In the genomic region with DNA sequence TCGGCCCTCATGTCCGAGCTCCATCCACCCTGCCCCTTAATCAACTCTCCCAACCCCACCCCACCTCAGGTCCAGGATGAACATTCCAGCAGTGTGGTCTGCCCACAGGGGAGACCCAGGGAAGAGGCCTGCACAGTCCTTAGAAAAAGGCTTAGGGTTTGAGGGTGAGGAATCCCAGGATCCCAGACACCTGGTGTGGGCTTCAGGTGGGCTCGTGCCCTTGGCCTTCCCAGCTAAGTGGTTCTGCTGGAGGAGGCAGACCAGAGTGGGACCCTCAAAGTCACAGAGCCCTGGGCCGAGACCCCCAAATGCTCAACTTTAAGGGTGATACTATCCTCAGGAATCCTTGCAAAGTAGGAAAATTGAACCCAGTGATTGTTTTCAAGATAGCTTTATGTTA, we compare ENCODE assay signal across 24 cellular contexts. TPM values are rescaled to one million over a fixed set of nuclear protein-coding genes. Genes with fewer than 3 reads are reported as not detected.
DNase-seq lines count a peak whose midpoint lies in the region; ATAC-seq, FAIRE-seq and TF ChIP-seq lines count a peak whose summit lies in the region.
"Had no signal": no experiment of that assay in that cellular context is flagged by ENCODE, and none has a peak within 500 bp of the region (broad histone marks: within the 10 kb centered on the region; RNA-seq: fewer than 3 reads in every experiment).

No MANE protein-coding gene starts in this region.

- no peak for TF ChIP-seq POLR2A in H1 (IDR thresholded peaks at IDR 0.05; ENCODE audit: control extremely low read depth in 1 of 2, low read depth in 2 of 2, low read length in 2 of 2)
- TF ChIP-seq POLR2A in adrenal gland (IDR thresholded peaks at IDR 0.05) = no peak
- TF ChIP-seq POLR2A in spleen (IDR thresholded peaks at IDR 0.05) = no peak

- H3K79me1 ChIP-seq in H1 (ENCODE audit: low read depth, low read length) (no peaks in the 10 kb centered on the region), neuronal stem cell (ENCODE audit: low read depth, low read length) (no peaks in the 10 kb centered on the region)

- no peak overlapping the region for H3K18ac ChIP-seq in H1 (ENCODE audit: extremely low read depth, low read length)
- H3K18ac ChIP-seq in neuronal stem cell (ENCODE audit: low read length) = peak overlapping the region; percentile 46

- no peak overlapping the region for H3K4me3 ChIP-seq in H1 (ENCODE audit: extremely low read depth in 1 of 4, insufficient read depth in 2 of 4, low read depth in 3 of 4, low read length in 4 of 4)
- no peak overlapping the region for H3K4me3 ChIP-seq in neuronal stem cell (ENCODE audit: low read length in 2 of 2)
- H3K4me3 ChIP-seq in adrenal gland = no peak overlapping the region
- no peak overlapping the region for H3K4me3 ChIP-seq in spleen
- H3K4me3 ChIP-seq: GM12878 had no signal

- no peaks in the 10 kb centered on the region for H3K79me2 ChIP-seq in H1 (ENCODE audit: control insufficient read depth in 1 of 2, insufficient read depth in 2 of 2, low read length in 2 of 2)

- H3K27me3 Mint-ChIP-seq in activated T-helper 17 cell treated with anti-CD3 and anti-CD28 coated beads, Interleukin-2, amount 50 U/mL, for 72 hours = no peaks in the 10 kb centered on the region
- H3K27me3 Mint-ChIP-seq: CD8-positive, alpha-beta memory T cell had no signal

- peaks cover 16% of the 10 kb centered on the region for H3K4me1 Mint-ChIP-seq in activated T-helper 17 cell treated with anti-CD3 and anti-CD28 coated beads, Interleukin-2, amount 50 U/mL, for 72 hours

- no peaks in the 10 kb centered on the region for H4K20me1 ChIP-seq in H1 (replicated peaks in 1 of 2; ENCODE audit: control insufficient read depth in 1 of 2, insufficient read depth in 2 of 2, low read length in 2 of 2)

- H2BK15ac ChIP-seq in H1 (ENCODE audit: low read length) (no peak overlapping the region), neuronal stem cell (ENCODE audit: low read length) (no peak overlapping the region)

- no peaks in the 10 kb centered on the region for H3K36me3 ChIP-seq in H1 (ENCODE audit: control insufficient read depth in 2 of 4, insufficient read depth in 4 of 4, low read length in 3 of 4)
- H3K36me3 ChIP-seq in neuronal stem cell (replicated peaks in 1 of 2; ENCODE audit: control insufficient read depth in 2 of 2, insufficient read depth in 2 of 2, low read length in 2 of 2) = no peaks in the 10 kb centered on the region
- no peaks in the 10 kb centered on the region for H3K36me3 ChIP-seq in adrenal gland (replicated peaks in 1 of 2)
- no peaks in the 10 kb centered on the region for H3K36me3 ChIP-seq in spleen
- H3K36me3 ChIP-seq: BE2C had no signal

- no peak for ATAC-seq in activated T-helper 17 cell treated with anti-CD3 and anti-CD28 coated beads, Interleukin-2, amount 50 U/mL, for 72 hours (replicated peaks)
- no peak for ATAC-seq in HG03108 (IDR thresholded peaks at IDR 0.05; ENCODE audit: unreplicated experiment)
- ATAC-seq: GM12878 had no signal

- H3K27ac ChIP-seq in H1 (ENCODE audit: low read depth, low read length) = no peak overlapping the region
- no peak overlapping the region for H3K27ac ChIP-seq in neuronal stem cell (replicated peaks; ENCODE audit: low read length)
- H3K27ac ChIP-seq in adrenal gland = no peak overlapping the region
- H3K27ac ChIP-seq in spleen = no peak overlapping the region
- H3K27ac ChIP-seq: HL-60 had no signal

- H3K9me3 ChIP-seq in H1 (ENCODE audit: insufficient read depth in 2 of 2, low read depth in 1 of 2, low read length in 1 of 2) (peaks cover 6 to 7% of the 10 kb centered on the region in 2 experiments; a peak in 3 of 4 replicates), neuronal stem cell (replicated peaks in 1 of 2; ENCODE audit: control insufficient read depth in 2 of 2, insufficient read depth in 1 of 2, low read depth in 1 of 2, low read length in 2 of 2) (peaks cover 6 to 10% of the 10 kb centered on the region in 2 donors), adrenal gland (replicated peaks in 1 of 3) (peaks cover 0 to 9% (median 0%) of the 10 kb centered on the region in 3 donors), spleen (peaks cover 2 to 16% (median 13%) of the 10 kb centered on the region in 8 donors)
- H3K9me3 ChIP-seq: BE2C had no signal

- no peak overlapping the region for H3K4me3 Mint-ChIP-seq in activated T-helper 17 cell treated with anti-CD3 and anti-CD28 coated beads, Interleukin-2, amount 50 U/mL, for 72 hours
- H3K4me3 Mint-ChIP-seq: CD8-positive, alpha-beta memory T cell; IgD-negative memory B cell had no signal

- H2BK20ac ChIP-seq in H1 (ENCODE audit: low read length) = no peak overlapping the region

- H2AFZ ChIP-seq in H1 (ENCODE audit: low read length) = no peak overlapping the region
- no peak overlapping the region for H2AFZ ChIP-seq in neuronal stem cell (ENCODE audit: low read length)

- CTCF ChIA-PET in H1 (lab: Charles Lee; ENCODE audit: partially characterized antibody) = interaction anchor here (0.7 to 1.1 kb wide), 3 partner anchors 28 to 48 kb away, joined by 3 read pairs; no protein-coding TSS in a partner anchor

- no peak overlapping the region for H3K14ac ChIP-seq in H1 (ENCODE audit: insufficient read length)
- H3K14ac ChIP-seq in neuronal stem cell (ENCODE audit: low read length) = no peak overlapping the region

- no peak overlapping the region for H4K5ac ChIP-seq in H1 (ENCODE audit: insufficient read length, low read depth, low read length)

- H3K23ac ChIP-seq in H1 (ENCODE audit: insufficient read length) = no peak overlapping the region
- no peak overlapping the region for H3K23ac ChIP-seq in neuronal stem cell (ENCODE audit: low read depth, low read length, poor library complexity)

- no peak overlapping the region for H2AK5ac ChIP-seq in H1 (ENCODE audit: low read depth, low read length)
- H2AK5ac ChIP-seq in neuronal stem cell (ENCODE audit: low read depth, low read length) = no peak overlapping the region

- peak overlapping the region; percentile 24 for H3K27ac Mint-ChIP-seq in activated T-helper 17 cell treated with anti-CD3 and anti-CD28 coated beads, Interleukin-2, amount 50 U/mL, for 72 hours

- no peak overlapping the region for H4K91ac ChIP-seq in H1 (replicated peaks; ENCODE audit: insufficient read length, low read length)
- H4K91ac ChIP-seq in neuronal stem cell (ENCODE audit: low read depth, low read length, poor library complexity) = no peak overlapping the region

- H3K23me2 ChIP-seq in H1 (ENCODE audit: low read depth, low read length) = no peaks in the 10 kb centered on the region

- no peak overlapping the region for H3K4me2 ChIP-seq in H1 (ENCODE audit: insufficient read depth in 1 of 2, low read depth in 2 of 2, low read length in 2 of 2)
- no peak overlapping the region for H3K4me2 ChIP-seq in neuronal stem cell (ENCODE audit: insufficient read depth, low read length, poor library complexity, severe bottlenecking)

- no peak overlapping the region for H2BK120ac ChIP-seq in H1 (replicated peaks; ENCODE audit: low read depth, low read length)
- H2BK120ac ChIP-seq in neuronal stem cell (ENCODE audit: low read depth, low read length) = no peak overlapping the region

- H3K9ac ChIP-seq in H1 (replicated peaks in 1 of 4; ENCODE audit: extremely low read depth in 1 of 4, low read depth in 3 of 4, low read length in 3 of 4) (no peak overlapping the region), neuronal stem cell (ENCODE audit: low read depth, low read length, poor library complexity) (no peak overlapping the region)

- intact Hi-C loops in adrenal gland (cut with DNase I) (no loop called here), spleen (cut with DNase I; ENCODE audit: low total_unique reads) (no loop called here)

- 90% methylated on average over 4 of the region's 4 CpGs; no CpG with 5 or more reads in 1 of the 2 experiments for WGBS in H1 (ENCODE audit: extremely low coverage in 1 of 2, insufficient coverage in 1 of 2, insufficient read length in 1 of 2, insufficient replicate concordance in 2 of 2, low coverage in 1 of 2, low lambda C conversion rate in 2 of 2, missing lambda C conversion rate in 1 of 2), 2 experiments
- no CpG with 5 or more reads among the region's 4 CpGs for WGBS in neuronal stem cell (ENCODE audit: extremely low coverage in 2 of 2, insufficient read length in 2 of 2, insufficient replicate concordance in 1 of 2), 2 donors
- WGBS in adrenal gland, 4 donors = 70 to 88% (median 81%) methylated on average over 4 of the region's 4 CpGs
- 75 to 95% (median 87%) methylated on average over 4 of the region's 4 CpGs for WGBS in spleen, 5 donors

- H4K8ac ChIP-seq in H1 (ENCODE audit: extremely low read depth, insufficient read depth, low read length) (peak overlapping the region; percentile 35; the same call in 1 of the 2 replicates), neuronal stem cell (ENCODE audit: low read depth, low read length) (no peak overlapping the region)

- no peak for FAIRE-seq in H1 (lab: Jason Lieb, UNC)
- FAIRE-seq: A204.1, GM12878, GM19239 had no signal

- H2BK5ac ChIP-seq in H1 (ENCODE audit: low read depth, low read length) (no peak overlapping the region), neuronal stem cell (ENCODE audit: low read length) (no peak overlapping the region)

- no peaks in the 10 kb centered on the region for H3K36me3 Mint-ChIP-seq in activated T-helper 17 cell treated with anti-CD3 and anti-CD28 coated beads, Interleukin-2, amount 50 U/mL, for 72 hours (ENCODE audit: low read depth)

- H3K27me3 ChIP-seq in H1 (replicated peaks in 1 of 4; ENCODE audit: control insufficient read depth in 3 of 4, extremely low read depth in 1 of 4, insufficient read depth in 3 of 4, low read length in 3 of 4) (no peaks in the 10 kb centered on the region), neuronal stem cell (ENCODE audit: control insufficient read depth in 3 of 3, insufficient read depth in 3 of 3, low read depth in 1 of 3, low read length in 3 of 3) (peaks cover 0 to 3% (median 0%) of the 10 kb centered on the region in 3 experiments), adrenal gland (no peaks in the 10 kb centered on the region), spleen (replicated peaks in 1 of 7) (peaks cover 0 to 6% (median 0%) of the 10 kb centered on the region in 7 donors)
- H3K27me3 ChIP-seq: BE2C had no signal

- no peak for TF ChIP-seq RAD21 in H1 (IDR thresholded peaks at IDR 0.05 in 1 of 2, conservative IDR thresholded peaks at IDR 0.05 in 1 of 2; ENCODE audit: low read depth in 2 of 2, low read length in 2 of 2)

- H3K56ac ChIP-seq in H1 (replicated peaks; ENCODE audit: insufficient read length, low read depth, low read length) = no peak overlapping the region

- H3K4ac ChIP-seq in H1 (replicated peaks; ENCODE audit: insufficient read length, low read depth, low read length) (no peak overlapping the region), neuronal stem cell (ENCODE audit: low read length) (no peak overlapping the region)

- no peak for TF ChIP-seq EP300 in H1 (IDR thresholded peaks at IDR 0.05; ENCODE audit: borderline replicate concordance in 1 of 2, low read depth in 2 of 2, low read length in 2 of 2)

- peaks cover 4% of the 10 kb centered on the region for H3K9me3 Mint-ChIP-seq in activated T-helper 17 cell treated with anti-CD3 and anti-CD28 coated beads, Interleukin-2, amount 50 U/mL, for 72 hours

- H2BK12ac ChIP-seq in H1 (ENCODE audit: low read depth, low read length) = no peak overlapping the region
- no peak overlapping the region for H2BK12ac ChIP-seq in neuronal stem cell (ENCODE audit: low read length)

- POLR2A ChIA-PET in H1 (lab: Charles Lee; ENCODE audit: partially characterized antibody) = no interaction called here

- no peak for DNase-seq in H1 (ENCODE audit: low read depth in 1 of 2, low spot score in 2 of 2)
- no peak for DNase-seq in neuronal stem cell (ENCODE audit: low spot score)
- peak; percentile 29 for DNase-seq in ureter (ENCODE audit: low spot score)
- no peak for DNase-seq in adrenal gland
- DNase-seq in spleen = no peak
- DNase-seq in occipital lobe (lab: John Stamatoyannopoulos, UW) = no peak
- DNase-seq: ACHN; BE2C; C1 segment of cervical spinal cord; CD4-positive, CD25-positive, alpha-beta regulatory T cell; CD8-positive, alpha-beta memory T cell; COR-L47; DMS 273 treated with DMSO at 0.1 percent for 48 hours; DMS53; DND-41; EL; HCEC 1CT had no signal

- TF ChIP-seq CTCF in H1 (IDR thresholded peaks at IDR 0.05; ENCODE audit: control extremely low read depth in 1 of 3, insufficient read depth in 1 of 3, low read depth in 1 of 3, low read length in 3 of 3) = no peak
- no peak for TF ChIP-seq CTCF in adrenal gland (IDR thresholded peaks at IDR 0.05)
- TF ChIP-seq CTCF in spleen (IDR thresholded peaks at IDR 0.05 in 8 of 11, conservative IDR thresholded peaks at IDR 0.05 in 3 of 11) = no peak

- H3K4me1 ChIP-seq in H1 (replicated peaks in 1 of 4; ENCODE audit: control insufficient read depth in 3 of 4, insufficient read depth in 4 of 4, low read length in 3 of 4) = peaks cover under 1 to 9% (median 7%) of the 10 kb centered on the region in 4 experiments; a peak in 6 of 7 replicates
- peaks cover 4 to 7% of the 10 kb centered on the region in 2 donors for H3K4me1 ChIP-seq in neuronal stem cell (ENCODE audit: control insufficient read depth in 2 of 2, insufficient read depth in 1 of 2, low read depth in 1 of 2, low read length in 2 of 2)
- peaks cover 0 to 6% of the 10 kb centered on the region in 2 donors for H3K4me1 ChIP-seq in adrenal gland (replicated peaks in 1 of 2)
- H3K4me1 ChIP-seq in spleen = peaks cover 3 to 42% (median 24%) of the 10 kb centered on the region in 6 donors
- H3K4me1 ChIP-seq: BE2C had no signal

RNA-seq across cellular contexts. Expression of gene PPP2R5C, which starts 25.4 kb away (rescaled TPM):
- total RNA-seq in activated T-helper 17 cell treated with anti-CD3 and anti-CD28 coated beads, Interleukin-2, amount 50 U/mL, for 72 hours = 100 to 1,000 TPM; 232 to 283 TPM
- 95.9 and 102 TPM in 2 replicates for total RNA-seq in H1 (2021; fragmentation: NEBNext Ultra II Directional; extraction: Animal tissue kit (Norgen Biotek cat#: 25700))
- polyA plus RNA-seq in H1 (2011; rRNA removed) (35.1 and 49.6 TPM in 2 replicates), adrenal gland (100 to 1,000 TPM; 105 to 143 (median 128) TPM), spleen (10 to 100 TPM; 80.8 to 95.3 (median 84.4) TPM)
- 51.3 TPM for polyA plus RNA-seq in H1 (2011; cell fraction: cytosol; rRNA removed)
- 44.9 TPM for polyA plus RNA-seq in H1 (2011; cell fraction: nucleus; rRNA removed)
- 47.5 to 73.4 TPM (median 53.6 TPM) in 4 replicates for polyA plus RNA-seq in H1 (2012, experiment 1 of 2)
- 17.1 TPM for polyA plus RNA-seq in H1 (2012, experiment 2 of 2)
- polyA plus RNA-seq in H1 (2013, experiment 1 of 2) = 145 TPM
- polyA plus RNA-seq in H1 (2013, experiment 2 of 2) = 143 TPM
- 86.1 and 102 TPM in 2 replicates for polyA minus RNA-seq in H1 (2011; rRNA and poly(A)+ RNA removed)
- polyA minus RNA-seq in H1 (2011; cell fraction: cytosol; rRNA and poly(A)+ RNA removed) = 44.5 TPM
- polyA minus RNA-seq in H1 (2011; cell fraction: nucleus; rRNA and poly(A)+ RNA removed) = 73.2 TPM
- 199 TPM for polyA plus RNA-seq in neuronal stem cell (2013, experiment 1 of 2)
- polyA plus RNA-seq in neuronal stem cell (2013, experiment 2 of 2) = 209 TPM
- total RNA-seq in ureter (155 TPM), adrenal gland (100 to 1,000 TPM in 6 of 8 donors, 10 to 100 TPM in 2; 66.5 to 216 (median 153) TPM), spleen (100 to 1,000 TPM; 193 to 322 (median 219) TPM), occipital lobe (166 TPM)
